In the genomic region with DNA sequence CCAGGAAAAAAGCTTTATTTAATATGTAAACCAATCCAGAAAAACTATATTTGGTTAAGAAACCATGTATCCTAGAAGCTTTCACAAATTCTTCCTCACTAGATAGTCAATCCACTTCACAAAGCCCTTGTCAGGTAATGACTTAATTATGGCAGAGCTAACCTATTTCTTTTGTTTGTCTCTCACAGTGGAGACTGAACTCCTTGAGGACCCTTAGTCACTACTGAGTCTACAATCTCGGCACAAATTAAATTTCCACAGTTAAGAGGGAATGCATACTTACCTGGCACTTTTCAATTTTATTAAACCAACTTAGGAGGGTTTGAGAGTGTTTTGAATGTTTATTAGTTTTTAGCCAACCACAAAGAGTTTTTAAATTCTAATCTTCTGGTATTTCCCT, we compare ENCODE assay signal across 19 cellular contexts. TPM values are rescaled to one million over a fixed set of nuclear protein-coding genes. Genes with fewer than 3 reads are reported as not detected.
A peak's percentile ranks its signal among the peaks of the same experiment; 100 is the strongest.
DNase-seq lines count a peak whose midpoint lies in the region; ATAC-seq and TF ChIP-seq lines count a peak whose summit lies in the region.
"Had no signal": no experiment of that assay in that cellular context is flagged by ENCODE, and none has a peak within 500 bp of the region (broad histone marks: within the 10 kb centered on the region; RNA-seq: fewer than 3 reads in every experiment).

No MANE protein-coding gene starts in this region.

- TF ChIP-seq CTCF in endodermal cell (conservative IDR thresholded peaks at IDR 0.05) (no peak), gastrocnemius medialis (IDR thresholded peaks at IDR 0.05 in 4 of 5, conservative IDR thresholded peaks at IDR 0.05 in 1 of 5) (no peak)

- TF ChIP-seq POLR2A in gastrocnemius medialis (IDR thresholded peaks at IDR 0.05), result no peak

- no peak overlapping the region for H3K27ac ChIP-seq in endodermal cell (ENCODE audit: low read depth, low read length)
- H3K27ac ChIP-seq in gastrocnemius medialis, result peak overlapping the region in 1 of 4 donors; percentile 9
- H3K27ac ChIP-seq: 22Rv1, GM23248 had no signal

- H3K9me3 ChIP-seq in endodermal cell (ENCODE audit: control insufficient read depth, low read length) (no peaks in the 10 kb centered on the region), gastrocnemius medialis (no peaks in the 10 kb centered on the region)
- H3K9me3 ChIP-seq: BE2C had no signal

- H3K4me1 ChIP-seq in endodermal cell (ENCODE audit: control insufficient read depth, insufficient read depth, low read length) (peaks cover 9% of the 10 kb centered on the region), gastrocnemius medialis (peaks cover 16 to 31% of the 10 kb centered on the region in 2 donors)
- H3K4me1 ChIP-seq: BE2C had no signal

- no peaks in the 10 kb centered on the region for H3K9me3 Mint-ChIP-seq in stimulated activated naive CD8-positive, alpha-beta T cell treated with anti-CD3 and anti-CD28 coated beads, Interleukin-15, Interleukin-2, amounts not matched to agents 100 ng/mL and 50 ng/mL, for 24 hours
- no peaks in the 10 kb centered on the region for H3K9me3 Mint-ChIP-seq in endodermal cell
- H3K9me3 Mint-ChIP-seq: CD4-positive, alpha-beta memory T cell had no signal

- H3K4me3 ChIP-seq in endodermal cell (ENCODE audit: low read length) (peak overlapping the region; percentile 37), gastrocnemius medialis (no peak overlapping the region)
- H3K4me3 ChIP-seq: GM12878, GM23248 had no signal

- no peak overlapping the region for H3K4me3 Mint-ChIP-seq in stimulated activated naive CD8-positive, alpha-beta T cell treated with anti-CD3 and anti-CD28 coated beads, Interleukin-15, Interleukin-2, amounts not matched to agents 100 ng/mL and 50 ng/mL, for 24 hours
- H3K4me3 Mint-ChIP-seq in endodermal cell, result no peak overlapping the region
- H3K4me3 Mint-ChIP-seq: CD4-positive, alpha-beta memory T cell had no signal

- peaks cover 90% of the 10 kb centered on the region for H3K36me3 Mint-ChIP-seq in stimulated activated naive CD8-positive, alpha-beta T cell treated with anti-CD3 and anti-CD28 coated beads, Interleukin-15, Interleukin-2, amounts not matched to agents 100 ng/mL and 50 ng/mL, for 24 hours (ENCODE audit: low read depth)
- H3K36me3 Mint-ChIP-seq in endodermal cell (ENCODE audit: low read depth), result peaks cover 66% of the 10 kb centered on the region

- no peak for ATAC-seq in stimulated activated naive CD8-positive, alpha-beta T cell treated with anti-CD3 and anti-CD28 coated beads, Interleukin-15, Interleukin-2, amounts not matched to agents 100 U/mL and 50 U/mL, for 24 hours
- ATAC-seq in left ventricle myocardium superior (no peak), gastrocnemius medialis (no peak)
- ATAC-seq: GM12878, HCT116 had no signal

- no peak overlapping the region for H3K9ac ChIP-seq in endodermal cell (ENCODE audit: extremely low read depth, low read length, poor library complexity, severe bottlenecking)
- H3K9ac ChIP-seq: GM23248 had no signal

- in situ Hi-C loops in gastrocnemius medialis (cut with MboI; ENCODE audit: low sequenced_read_pairs in 4 of 4), result no loop called here

- peaks cover 37% of the 10 kb centered on the region for H3K4me1 Mint-ChIP-seq in stimulated activated naive CD8-positive, alpha-beta T cell treated with anti-CD3 and anti-CD28 coated beads, Interleukin-15, Interleukin-2, amounts not matched to agents 100 ng/mL and 50 ng/mL, for 24 hours (ENCODE audit: low read depth)
- H3K4me1 Mint-ChIP-seq in endodermal cell, result peaks cover 34% of the 10 kb centered on the region

- H3K27me3 Mint-ChIP-seq in stimulated activated naive CD8-positive, alpha-beta T cell treated with anti-CD3 and anti-CD28 coated beads, Interleukin-15, Interleukin-2, amounts not matched to agents 100 ng/mL and 50 ng/mL, for 24 hours, result no peaks in the 10 kb centered on the region
- H3K27me3 Mint-ChIP-seq in endodermal cell (ENCODE audit: insufficient read depth), result no peaks in the 10 kb centered on the region
- H3K27me3 Mint-ChIP-seq: CD4-positive, alpha-beta memory T cell had no signal

- peak in 2 of 3 experiments; percentile 21 to 45 for DNase-seq in NCI-H1417 (lab: John Stamatoyannopoulos, UW)
- no peak for DNase-seq in NCI-H1417 treated with DMSO at 0.1 percent for 48 hours (lab: John Stamatoyannopoulos, UW)
- no peak for DNase-seq in stimulated activated naive CD8-positive, alpha-beta T cell treated with anti-CD3 and anti-CD28 coated beads, Interleukin-15, Interleukin-2, amounts not matched to agents 100 U/mL and 50 U/mL, for 24 hours
- DNase-seq in endodermal cell, result no peak
- DNase-seq in NCI-H1105 (lab: John Stamatoyannopoulos, UW), result no peak
- DNase-seq in left ventricle myocardium superior, result no peak
- no peak for DNase-seq in gastrocnemius medialis
- DNase-seq: BE2C; CD4-positive, alpha-beta memory T cell; DND-41; GM23248; NCI-H2081 treated with DMSO at 0.1 percent for 48 hours; NCI-H226; NCI-H524 treated with DMSO at 0.1 percent for 48 hours; Right ventricle myocardium superior had no signal

- H3K36me3 ChIP-seq in endodermal cell (ENCODE audit: control insufficient read depth, insufficient read depth, low read length) (peaks cover 86% of the 10 kb centered on the region), gastrocnemius medialis (peaks cover 0 to 46% of the 10 kb centered on the region in 2 donors)

- H3K27ac Mint-ChIP-seq in stimulated activated naive CD8-positive, alpha-beta T cell treated with anti-CD3 and anti-CD28 coated beads, Interleukin-15, Interleukin-2, amounts not matched to agents 100 ng/mL and 50 ng/mL, for 24 hours, result peak overlapping the region; percentile 19
- peak overlapping the region; percentile 44 for H3K27ac Mint-ChIP-seq in endodermal cell

- intact Hi-C loops in left ventricle myocardium superior (cut with micrococcal nuclease), result no loop called here
- intact Hi-C loops in gastrocnemius medialis (cut with DNase I; ENCODE audit: low total_unique reads), result no loop called here

- H3K27me3 ChIP-seq in endodermal cell (ENCODE audit: control insufficient read depth, insufficient read depth, low read length, poor library complexity, severe bottlenecking), result no peaks in the 10 kb centered on the region
- H3K27me3 ChIP-seq in gastrocnemius medialis, result no peaks in the 10 kb centered on the region
- H3K27me3 ChIP-seq: BE2C had no signal

- WGBS in endodermal cell (ENCODE audit: insufficient coverage in 1 of 2, insufficient read length in 1 of 2), 2 experiments, result 89% methylated on average over 1 of the region's 1 CpG; no CpG with 5 or more reads in 1 of the 2 experiments

RNA-seq across cellular contexts. Expression of a gene that starts 23.0 kb away (rescaled TPM):
- total RNA-seq in endodermal cell, result 10 to 100 TPM; 48.0 to 54.1 TPM
- 28.1 TPM for polyA plus RNA-seq in endodermal cell (2013, experiment 1 of 2)
- polyA plus RNA-seq in endodermal cell (2013, experiment 2 of 2), result 30.6 TPM
- total RNA-seq in left ventricle myocardium superior, result 22.2 TPM
- 10 to 100 TPM; 36.9 to 43.4 (median 39.6) TPM for total RNA-seq in gastrocnemius medialis

Comparison
In these comparisons a context has a peak if more than half of its experiments do, and no peak if none do; other contexts are left out.
1. DNase-seq: peak in NCI-H1417 (2 of 3); none in NCI-H1417 treated with DMSO at 0.1 percent for 48 hours (single experiment), stimulated activated naive CD8-positive, alpha-beta T cell treated with anti-CD3 and anti-CD28 coated beads, Interleukin-15, Interleukin-2, amounts not matched to agents 100 U/mL and 50 U/mL, for 24 hours (single experiment), endodermal cell (single experiment), NCI-H1105 (single experiment), left ventricle myocardium superior (single experiment) and gastrocnemius medialis (0 of 2).